Comparison of ENCODE assay signal across 1 cellular context in the genomic region with DNA sequence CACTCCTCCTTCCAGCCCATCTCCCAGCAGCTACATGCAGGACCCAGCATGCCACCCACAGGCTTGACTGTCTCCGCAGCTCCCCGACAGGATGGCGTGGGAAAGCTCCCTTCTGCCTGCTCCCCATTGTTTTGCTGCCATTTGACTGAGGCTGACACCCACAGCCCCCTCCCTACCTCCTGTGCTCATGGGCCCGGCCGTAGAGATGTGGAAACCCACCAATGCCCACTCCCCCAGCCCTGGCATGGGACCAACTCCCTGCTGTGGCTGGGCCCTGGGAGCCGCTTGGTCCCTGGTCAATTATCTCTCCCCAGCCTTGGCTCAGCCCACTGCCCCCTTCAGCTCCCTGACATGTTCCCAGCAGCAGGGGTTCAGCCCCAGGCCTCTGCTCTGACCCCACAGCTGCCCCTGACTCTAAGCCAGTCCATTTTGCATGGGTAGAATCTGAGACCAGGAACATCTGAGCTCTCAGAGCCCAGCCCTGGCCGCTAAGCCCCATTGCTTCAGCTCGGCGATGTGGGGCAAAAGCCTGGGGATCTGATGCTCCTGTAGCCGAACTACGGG.
TF ChIP-seq lines count a peak whose summit lies in the region.

No MANE protein-coding gene starts in this region.

TF ChIP-seq in HepG2, 621 proteins besides CTCF, POLR2A, EP300 and RAD21:
- no peak for TF ChIP-seq ISX (CRISPR knock-in tag; conservative IDR thresholded peaks at IDR 0.05)
- no peak for TF ChIP-seq NR1H2 (CRISPR knock-in tag; IDR thresholded peaks at IDR 0.05; ENCODE audit: borderline replicate concordance, low read depth)
- no peak for TF ChIP-seq ZFYVE20 (CRISPR knock-in tag; IDR thresholded peaks at IDR 0.05; ENCODE audit: borderline replicate concordance, low read depth)
- no peak for TF ChIP-seq ZNF230 (CRISPR knock-in tag; IDR thresholded peaks at IDR 0.05)
- TF ChIP-seq IRX3 (CRISPR knock-in tag; IDR thresholded peaks at IDR 0.05; ENCODE audit: borderline replicate concordance, low read depth): no peak
- TF ChIP-seq ZNF136 (CRISPR knock-in tag; IDR thresholded peaks at IDR 0.05; ENCODE audit: low read depth): no peak
- no peak for TF ChIP-seq DMAP1 (CRISPR knock-in tag; IDR thresholded peaks at IDR 0.05)
TF ChIP-seq in HepG2: peak in this region for 0.
